8 cellular contexts compared by ENCODE assay signal in genomic region chr10:102413053-102413705, GRCh38. TPM values are rescaled to one million over a fixed set of nuclear protein-coding genes. Genes with fewer than 3 reads are reported as not detected.
DNase-seq lines count a peak whose midpoint lies in the region; ATAC-seq and TF ChIP-seq lines count a peak whose summit lies in the region.
"Had no signal": no experiment of that assay in that cellular context is flagged by ENCODE, and none has a peak within 500 bp of the region (broad histone marks: within the 10 kb centered on the region; RNA-seq: fewer than 3 reads in every experiment).

No MANE protein-coding gene starts in this region.

- no peak for TF ChIP-seq CTCF in cardiac fibroblast (IDR thresholded peaks at IDR 0.05; ENCODE audit: low read depth, low read length)

- peak; percentile 92 for DNase-seq in DMS153 (lab: John Stamatoyannopoulos, UW)
- peak; percentile 63 for DNase-seq in NCI-H128 (lab: John Stamatoyannopoulos, UW; ENCODE audit: unreplicated experiment)
- peak; percentile 56 to 73 for DNase-seq in cardiac fibroblast (ENCODE audit: low read depth in 2 of 2)
- DNase-seq in MG63: no peak
- DNase-seq in HT-29 (ENCODE audit: low spot score): no peak
- DNase-seq: cerebellar nuclear complex, MV-4-11 had no signal

- H3K36me3 ChIP-seq in MG63: no peaks in the 10 kb centered on the region

- peaks cover 33% of the 10 kb centered on the region for H3K27me3 ChIP-seq in MG63

- H3K9me3 ChIP-seq in MG63: no peaks in the 10 kb centered on the region

- H3K4me3 ChIP-seq in cardiac fibroblast (replicated peaks in 1 of 2; ENCODE audit: low read depth in 2 of 2, low read length in 2 of 2): no peak overlapping the region
- H3K4me3 ChIP-seq in MG63: no peak overlapping the region

- ATAC-seq in GM21526 (IDR thresholded peaks at IDR 0.05; ENCODE audit: low FRiP score, unreplicated experiment): no peak

RNA-seq across cellular contexts. Expression of gene PSD, which starts 5.4 kb away (rescaled TPM):
- not detected in 2 replicates for total RNA-seq in MG63 (2014; rRNA removed; shearing (Covaris generic); ENCODE audit: low replicate concordance)
- 0.18 and 0.47 TPM in 2 replicates for total RNA-seq in HT-29 (2014; rRNA removed; shearing (Covaris generic))

RNA-seq across cellular contexts. Expression of gene FBXL15, which starts 7.5 kb away (rescaled TPM):
- 10.7 and 11.2 TPM in 2 replicates for total RNA-seq in MG63 (2014; rRNA removed; shearing (Covaris generic); ENCODE audit: low replicate concordance)
- 25.5 and 49.5 TPM in 2 replicates for total RNA-seq in HT-29 (2014; rRNA removed; shearing (Covaris generic))

RNA-seq across cellular contexts. Expression of gene NFKB2, which starts 17.7 kb away (rescaled TPM):
- total RNA-seq in MG63 (2014; rRNA removed; shearing (Covaris generic); ENCODE audit: low replicate concordance): 15.8 and 22.7 TPM in 2 replicates
- total RNA-seq in HT-29 (2014; rRNA removed; shearing (Covaris generic)): 27.5 and 38.4 TPM in 2 replicates

RNA-seq across cellular contexts. Expression of gene CUEDC2, which starts 19.2 kb away (rescaled TPM):
- total RNA-seq in MG63 (2014; rRNA removed; shearing (Covaris generic); ENCODE audit: low replicate concordance): 92.1 and 151 TPM in 2 replicates
- 37.0 and 38.6 TPM in 2 replicates for total RNA-seq in HT-29 (2014; rRNA removed; shearing (Covaris generic))

RNA-seq across cellular contexts. Expression of gene C10orf95, which starts 38.2 kb away (rescaled TPM):
- total RNA-seq in MG63 (2014; rRNA removed; shearing (Covaris generic); ENCODE audit: low replicate concordance): not detected in 2 replicates
- total RNA-seq in HT-29 (2014; rRNA removed; shearing (Covaris generic)): 4.5 and 11.7 TPM in 2 replicates

Comparison
In these comparisons a context has a peak if more than half of its experiments do, and no peak if none do; other contexts are left out.
1. DNase-seq: peak in DMS153 (single experiment), NCI-H128 (single experiment) and cardiac fibroblast (2 of 2); none in MG63 (single experiment) and HT-29 (single experiment).